Comparison of ENCODE assay signal across 10 cellular contexts in the genomic region with DNA sequence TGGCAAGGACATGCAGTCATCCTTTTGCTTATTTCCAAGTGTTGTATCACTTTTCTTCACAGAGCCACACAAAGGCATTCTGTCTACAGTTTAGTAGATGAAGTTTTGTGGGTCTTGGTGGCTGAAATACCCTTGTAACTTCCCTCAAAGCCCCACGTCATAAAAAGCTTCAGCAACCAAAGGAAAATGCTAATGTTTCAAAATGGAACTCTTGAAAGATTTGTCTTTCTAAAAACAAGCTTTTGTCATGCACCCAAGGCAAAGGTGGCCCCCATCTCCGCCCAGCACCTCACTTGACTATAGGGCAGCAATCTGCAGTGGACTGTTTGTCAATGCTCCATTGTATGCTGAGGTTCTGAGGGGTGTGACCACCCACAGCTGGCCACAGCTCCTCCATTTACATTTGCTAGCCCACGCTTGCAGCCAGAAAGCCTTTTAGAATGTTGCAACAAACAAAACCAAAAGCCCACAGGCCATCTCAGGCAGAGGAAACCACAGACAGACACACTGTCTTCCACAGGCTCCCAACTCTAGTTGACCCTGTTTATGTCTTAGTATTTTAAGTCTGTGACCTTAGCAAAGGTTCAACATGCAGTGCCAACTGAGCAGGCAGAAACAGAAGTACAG.
DNase-seq lines count a peak whose midpoint lies in the region; ATAC-seq and TF ChIP-seq lines count a peak whose summit lies in the region.
"Had no signal": no experiment of that assay in that cellular context is flagged by ENCODE, and none has a peak within 500 bp of the region (broad histone marks: within the 10 kb centered on the region; RNA-seq: fewer than 3 reads in every experiment).

No MANE protein-coding gene starts in this region.

- TF ChIP-seq POLR2A in tibial nerve (IDR thresholded peaks at IDR 0.05): no peak

- H3K9me3 ChIP-seq in mammary epithelial cell (replicated peaks; ENCODE audit: insufficient read depth, low read length): no peaks in the 10 kb centered on the region
- H3K9me3 ChIP-seq in tibial nerve: no peaks in the 10 kb centered on the region

- H3K9ac ChIP-seq in mammary epithelial cell (ENCODE audit: insufficient read depth, low read length): no peak overlapping the region

- H3K36me3 ChIP-seq in mammary epithelial cell (ENCODE audit: insufficient read depth, low read length) (no peaks in the 10 kb centered on the region), tibial nerve (no peaks in the 10 kb centered on the region)

- DNase-seq in M059J (ENCODE audit: low read depth) (peak; percentile 91), mammary epithelial cell (peak; percentile 81), osteocyte (ENCODE audit: extremely low spot score, unreplicated experiment) (no peak), tibial nerve (ENCODE audit: low spot score in 2 of 2) (no peak), NCI-H2081 (lab: John Stamatoyannopoulos, UW) (no peak)
- DNase-seq in stimulated activated CD4-positive, alpha-beta T cell treated with anti-CD3 and anti-CD28 coated beads, Interleukin-2, amount 100 ng/mL, for 24 hours: no peak
- DNase-seq: NCI-H1417; stimulated activated CD4-positive, alpha-beta T cell treated with anti-CD3 and anti-CD28 coated beads, Interleukin-15, amount 100 ng/mL, for 24 hours had no signal

- H3K4me1 Mint-ChIP-seq in osteocyte (ENCODE audit: unreplicated experiment): peaks cover 40% of the 10 kb centered on the region

- H3K27me3 Mint-ChIP-seq in osteocyte (ENCODE audit: unreplicated experiment): no peaks in the 10 kb centered on the region

- H3K4me3 ChIP-seq in mammary epithelial cell (replicated peaks in 1 of 3; ENCODE audit: insufficient read depth in 1 of 3, low read depth in 2 of 3, low read length in 3 of 3) (no peak overlapping the region), tibial nerve (no peak overlapping the region)

- peaks cover 11% of the 10 kb centered on the region for H3K4me1 ChIP-seq in mammary epithelial cell (ENCODE audit: insufficient read depth, low read length)
- peaks cover 0 to 9% (median 4%) of the 10 kb centered on the region in 4 donors for H3K4me1 ChIP-seq in tibial nerve

- H3K27ac ChIP-seq in mammary epithelial cell (ENCODE audit: insufficient read depth, low read depth, low read length) (no peak overlapping the region), tibial nerve (no peak overlapping the region)

- peak in 1 of 2 donors; percentile 13 for TF ChIP-seq EP300 in tibial nerve (IDR thresholded peaks at IDR 0.05)

- no peak overlapping the region for H3K4me3 Mint-ChIP-seq in osteocyte (ENCODE audit: unreplicated experiment)

- H3K36me3 Mint-ChIP-seq in osteocyte (ENCODE audit: unreplicated experiment): no peaks in the 10 kb centered on the region

- WGBS in mammary epithelial cell (ENCODE audit: low coverage, missing lambda C conversion rate): 15% methylated on average over 3 of the region's 3 CpGs
- 32 to 54% methylated on average over 2 to 3 of the region's 3 CpGs for WGBS in tibial nerve, 2 donors

- H4K20me1 ChIP-seq in mammary epithelial cell (ENCODE audit: insufficient read depth, low read length): no peaks in the 10 kb centered on the region

- H3K27ac Mint-ChIP-seq in osteocyte (ENCODE audit: unreplicated experiment): peak overlapping the region; percentile 62

- H3K9me3 Mint-ChIP-seq in osteocyte (ENCODE audit: unreplicated experiment): no peaks in the 10 kb centered on the region

- no peak for TF ChIP-seq CTCF in mammary epithelial cell (conservative IDR thresholded peaks at IDR 0.05 in 1 of 2, IDR thresholded peaks at IDR 0.05 in 1 of 2; ENCODE audit: extremely low read depth in 1 of 2, insufficient read depth in 1 of 2, low read depth in 1 of 2, low read length in 2 of 2)
- TF ChIP-seq CTCF in osteocyte (IDR thresholded peaks at IDR 0.05): no peak
- no peak for TF ChIP-seq CTCF in tibial nerve (IDR thresholded peaks at IDR 0.05)

- dilution Hi-C loops in mammary epithelial cell (cut with HindIII; ENCODE audit: low sequenced_read_pairs): no loop called here

- intact Hi-C loops in mammary epithelial cell (cut with micrococcal nuclease): no loop called here

- no TSS peak for BruUV-seq in mammary epithelial cell (replicated peaks; lab: Mats Ljungman, UMichigan)

- no peak overlapping the region for H3K4me2 ChIP-seq in mammary epithelial cell (ENCODE audit: insufficient read depth, low read depth, low read length)

- no peaks in the 10 kb centered on the region for H3K27me3 ChIP-seq in mammary epithelial cell (ENCODE audit: insufficient read depth, low read length)
- no peaks in the 10 kb centered on the region for H3K27me3 ChIP-seq in tibial nerve

- ATAC-seq in GM18870 (IDR thresholded peaks at IDR 0.05; ENCODE audit: unreplicated experiment): peak; percentile 69
- no peak for ATAC-seq in HG03175 (IDR thresholded peaks at IDR 0.05; ENCODE audit: unreplicated experiment)

- in situ Hi-C loops in mammary epithelial cell (cut with MboI; ENCODE audit: low sequenced_read_pairs in 2 of 2): no loop called here

- H3K79me2 ChIP-seq in mammary epithelial cell (ENCODE audit: insufficient read depth, low read length): no peaks in the 10 kb centered on the region

- H2AFZ ChIP-seq in mammary epithelial cell (ENCODE audit: low read depth, low read length): no peak overlapping the region

- CTCF ChIA-PET in mammary epithelial cell (lab: Charles Lee; ENCODE audit: low non-redundant PET): no interaction called here

Comparison
In these comparisons a context has a peak if more than half of its experiments do, and no peak if none do; other contexts are left out.
1. DNase-seq: peak in M059J (single experiment) and mammary epithelial cell (single experiment); none in osteocyte (single experiment), tibial nerve (0 of 2), NCI-H2081 (0 of 2) and stimulated activated CD4-positive, alpha-beta T cell treated with anti-CD3 and anti-CD28 coated beads, Interleukin-2, amount 100 ng/mL, for 24 hours (0 of 2).